9 cellular contexts compared by ENCODE assay signal in the genomic region with DNA sequence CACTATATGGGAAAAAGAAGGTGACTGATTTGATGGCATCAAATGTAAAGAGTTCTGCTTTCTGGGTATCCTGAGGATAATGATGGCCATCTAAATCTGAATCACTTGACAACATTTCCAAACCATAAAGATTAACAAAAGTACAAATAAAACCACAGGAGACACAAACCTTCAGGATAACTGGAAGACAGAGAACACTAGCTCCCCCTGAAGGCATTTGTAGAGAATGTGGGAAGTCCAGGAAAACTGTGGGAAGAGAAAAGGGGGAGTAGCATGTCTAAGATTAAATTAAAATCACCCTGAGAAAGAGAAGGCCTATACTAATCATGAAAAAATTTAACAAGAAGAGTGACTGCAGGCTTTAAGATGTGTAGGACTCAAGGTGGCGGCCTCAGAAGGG.
A peak's percentile ranks its signal among the peaks of the same experiment; 100 is the strongest.
DNase-seq lines count a peak whose midpoint lies in the region; ATAC-seq lines count a peak whose summit lies in the region.
"Had no signal": no experiment of that assay in that cellular context is flagged by ENCODE, and none has a peak within 500 bp of the region (broad histone marks: within the 10 kb centered on the region; RNA-seq: fewer than 3 reads in every experiment).

No MANE protein-coding gene starts in this region.

- no peak for ATAC-seq in GM21576 (IDR thresholded peaks at IDR 0.05; ENCODE audit: unreplicated experiment)

- peak; percentile 29 for DNase-seq in AG08396 (ENCODE audit: low spot score)
- peak; percentile 35 for DNase-seq in HT1080 (ENCODE audit: low read depth)
- peak; percentile 40 for DNase-seq in astrocyte of the hippocampus (ENCODE audit: low read depth, low spot score)
- peak; percentile 38 for DNase-seq in kidney glomerular epithelial cell (lab: John Stamatoyannopoulos, UW)
- DNase-seq in stimulated activated CD4-positive, alpha-beta T cell treated with anti-CD3 and anti-CD28 coated beads, Interleukin-4, amount 100 ng/mL, for 1 hour, result no peak
- DNase-seq in activated CD4-positive, alpha-beta T cell treated with anti-CD3 and anti-CD28 coated beads for 4 hours, result no peak
- DNase-seq in NCI-H2029 treated with DMSO at 0.1 percent for 48 hours (lab: John Stamatoyannopoulos, UW), result no peak
- DNase-seq: DND-41 had no signal

Comparison
In these comparisons a context has a peak if more than half of its experiments do, and no peak if none do; other contexts are left out.
1. DNase-seq: peak in AG08396 (single experiment), HT1080 (single experiment), astrocyte of the hippocampus (single experiment) and kidney glomerular epithelial cell (single experiment); none in stimulated activated CD4-positive, alpha-beta T cell treated with anti-CD3 and anti-CD28 coated beads, Interleukin-4, amount 100 ng/mL, for 1 hour (single experiment), activated CD4-positive, alpha-beta T cell treated with anti-CD3 and anti-CD28 coated beads for 4 hours (0 of 2) and NCI-H2029 treated with DMSO at 0.1 percent for 48 hours (single experiment).